In genomic region chr11:109939176-109939810, GRCh38 we compare ENCODE assay signal across 1 cellular context.
TF ChIP-seq lines count a peak whose summit lies in the region.

No MANE protein-coding gene starts in this region.

TF ChIP-seq in WTC11, 78 proteins besides CTCF, POLR2A, EP300 and RAD21 (continued from another document):
- TF ChIP-seq, protein P1, sequence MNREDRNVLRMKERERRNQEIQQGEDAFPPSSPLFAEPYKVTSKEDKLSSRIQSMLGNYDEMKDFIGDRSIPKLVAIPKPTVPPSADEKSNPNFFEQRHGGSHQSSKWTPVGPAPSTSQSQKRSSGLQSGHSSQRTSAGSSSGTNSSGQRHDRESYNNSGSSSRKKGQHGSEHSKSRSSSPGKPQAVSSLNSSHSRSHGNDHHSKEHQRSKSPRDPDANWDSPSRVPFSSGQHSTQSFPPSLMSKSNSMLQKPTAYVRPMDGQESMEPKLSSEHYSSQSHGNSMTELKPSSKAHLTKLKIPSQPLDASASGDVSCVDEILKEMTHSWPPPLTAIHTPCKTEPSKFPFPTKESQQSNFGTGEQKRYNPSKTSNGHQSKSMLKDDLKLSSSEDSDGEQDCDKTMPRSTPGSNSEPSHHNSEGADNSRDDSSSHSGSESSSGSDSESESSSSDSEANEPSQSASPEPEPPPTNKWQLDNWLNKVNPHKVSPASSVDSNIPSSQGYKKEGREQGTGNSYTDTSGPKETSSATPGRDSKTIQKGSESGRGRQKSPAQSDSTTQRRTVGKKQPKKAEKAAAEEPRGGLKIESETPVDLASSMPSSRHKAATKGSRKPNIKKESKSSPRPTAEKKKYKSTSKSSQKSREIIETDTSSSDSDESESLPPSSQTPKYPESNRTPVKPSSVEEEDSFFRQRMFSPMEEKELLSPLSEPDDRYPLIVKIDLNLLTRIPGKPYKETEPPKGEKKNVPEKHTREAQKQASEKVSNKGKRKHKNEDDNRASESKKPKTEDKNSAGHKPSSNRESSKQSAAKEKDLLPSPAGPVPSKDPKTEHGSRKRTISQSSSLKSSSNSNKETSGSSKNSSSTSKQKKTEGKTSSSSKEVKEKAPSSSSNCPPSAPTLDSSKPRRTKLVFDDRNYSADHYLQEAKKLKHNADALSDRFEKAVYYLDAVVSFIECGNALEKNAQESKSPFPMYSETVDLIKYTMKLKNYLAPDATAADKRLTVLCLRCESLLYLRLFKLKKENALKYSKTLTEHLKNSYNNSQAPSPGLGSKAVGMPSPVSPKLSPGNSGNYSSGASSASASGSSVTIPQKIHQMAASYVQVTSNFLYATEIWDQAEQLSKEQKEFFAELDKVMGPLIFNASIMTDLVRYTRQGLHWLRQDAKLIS (CRISPR knock-in tag; IDR thresholded peaks at IDR 0.05; ENCODE audit: borderline replicate concordance) = no peak
- TF ChIP-seq CREB1 (CRISPR knock-in tag; IDR thresholded peaks at IDR 0.05) = no peak
